Comparison of ENCODE assay signal across 5 cellular contexts in genomic region chr18:14342170-14342569, GRCh38.
DNase-seq lines count a peak whose midpoint lies in the region; ATAC-seq and TF ChIP-seq lines count a peak whose summit lies in the region.
"Not testable (repeated sequence)": the region's sequence is repeated elsewhere in the genome, so short reads cannot be mapped to it uniquely, and the experiment has no call there.

No MANE protein-coding gene starts in this region.

- not testable (repeated sequence) for H3K27me3 ChIP-seq in BLaER1; right cardiac atrium (ENCODE audit: control insufficient read depth, insufficient read depth)

- not testable (repeated sequence) for TF ChIP-seq CTCF in LNCaP clone FGC (IDR thresholded peaks at IDR 0.05; ENCODE audit: control insufficient read depth, extremely low read depth, insufficient read depth)

- intact Hi-C loops in right cardiac atrium (cut with DNase I) = not testable (repeated sequence)

- H3K4me1 ChIP-seq in BLaER1 = peaks cover 26% of the 10 kb centered on the region
- not testable (repeated sequence) for H3K4me1 ChIP-seq in right cardiac atrium (ENCODE audit: control insufficient read depth, insufficient read depth, low read length)

- not testable (repeated sequence) for H3K36me3 ChIP-seq in BLaER1

- not testable (repeated sequence) for H3K27ac ChIP-seq in BLaER1; right cardiac atrium (ENCODE audit: low read length)

- ATAC-seq in right cardiac atrium = peak in 1 of 2 donors; percentile 56

- peak; percentile 13 for DNase-seq in LNCaP clone FGC (ENCODE audit: low read depth)
- DNase-seq in foreskin melanocyte = peak; percentile 0
- peak in 2 of 3 donors; percentile 20 to 51 for DNase-seq in right cardiac atrium
- DNase-seq in myocyte (ENCODE audit: low read depth) = peak; percentile 2

- WGBS in right cardiac atrium = 37% methylated on average over 3 of the region's 3 CpGs

- H3K9me3 ChIP-seq in BLaER1 = peaks cover 24% of the 10 kb centered on the region
- H3K9me3 ChIP-seq in right cardiac atrium (ENCODE audit: control insufficient read depth, low read length) = not testable (repeated sequence)

- not testable (repeated sequence) for H4K20me1 ChIP-seq in BLaER1

- H3K4me2 ChIP-seq in BLaER1 = peak overlapping the region; percentile 45

- H3K9ac ChIP-seq in BLaER1 = not testable (repeated sequence)

- not testable (repeated sequence) for H3K4me3 ChIP-seq in BLaER1; LNCaP clone FGC (ENCODE audit: low read depth, low read length); right cardiac atrium (ENCODE audit: low read length)
